9 cellular contexts compared by ENCODE assay signal in the genomic region with DNA sequence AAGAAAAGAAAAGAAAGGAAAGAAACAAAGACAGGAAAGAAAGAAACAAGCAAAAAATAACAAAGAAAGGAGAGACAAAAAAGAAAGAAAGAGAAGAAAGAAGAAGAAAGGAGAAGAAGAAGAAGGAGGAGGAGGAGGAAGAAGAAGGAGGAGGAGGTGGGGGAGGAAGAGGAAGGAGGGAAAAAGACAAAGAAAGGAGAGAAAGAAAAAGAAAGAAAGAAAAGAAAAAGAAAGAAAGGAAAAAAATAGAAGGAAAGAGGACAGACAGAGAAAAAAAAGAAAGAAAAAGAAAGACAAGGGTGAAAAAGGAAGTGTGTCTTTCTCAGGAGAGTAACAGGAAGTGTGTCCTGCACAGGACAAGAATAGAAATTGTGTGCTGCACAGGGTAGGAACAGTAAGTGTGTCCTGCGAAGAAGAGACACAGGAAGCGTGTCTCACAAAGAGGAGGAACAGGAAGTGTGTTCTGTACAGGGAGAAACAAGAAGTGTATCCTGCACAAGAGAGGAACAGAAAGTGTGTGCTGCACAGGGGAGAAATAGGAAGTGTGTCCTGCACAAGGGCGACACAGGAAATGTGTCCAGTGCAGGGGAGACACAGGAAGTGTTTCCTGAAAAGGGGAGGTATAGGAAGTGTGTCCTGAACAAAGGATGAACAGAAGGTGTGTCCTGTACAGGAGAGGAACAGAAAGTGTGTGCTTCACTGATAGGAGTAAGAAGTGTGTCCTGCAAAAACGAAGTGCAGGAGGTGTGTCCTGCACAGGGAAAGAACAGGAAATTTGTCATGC.
DNase-seq lines count a peak whose midpoint lies in the region; ATAC-seq and TF ChIP-seq lines count a peak whose summit lies in the region.
"Had no signal": no experiment of that assay in that cellular context is flagged by ENCODE, and none has a peak within 500 bp of the region (broad histone marks: within the 10 kb centered on the region; RNA-seq: fewer than 3 reads in every experiment).

No MANE protein-coding gene starts in this region.

- ATAC-seq in CD8-positive, alpha-beta T cell: no peak
- ATAC-seq in GM19463 (IDR thresholded peaks at IDR 0.05; ENCODE audit: unreplicated experiment) (peak; percentile 52), GM19324 (IDR thresholded peaks at IDR 0.05; ENCODE audit: low FRiP score, unreplicated experiment) (no peak), GM19023 (IDR thresholded peaks at IDR 0.05; ENCODE audit: unreplicated experiment) (no peak)

- no TSS peak for BruUV-seq in mammary epithelial cell (replicated peaks; lab: Mats Ljungman, UMichigan)

- H3K9ac ChIP-seq in mammary epithelial cell (ENCODE audit: insufficient read depth, low read length): no peak overlapping the region

- H3K4me1 Mint-ChIP-seq in CD8-positive, alpha-beta T cell (ENCODE audit: low read depth): peaks cover 17% of the 10 kb centered on the region
- peaks cover 26% of the 10 kb centered on the region for H3K4me1 Mint-ChIP-seq in chondrocyte (ENCODE audit: low read depth)

- H3K27me3 Mint-ChIP-seq in CD8-positive, alpha-beta T cell (ENCODE audit: low read depth): peaks cover 2% of the 10 kb centered on the region
- no peaks in the 10 kb centered on the region for H3K27me3 Mint-ChIP-seq in chondrocyte (ENCODE audit: low read depth)

- H3K36me3 ChIP-seq in CD8-positive, alpha-beta T cell (ENCODE audit: insufficient read depth, low read length): no peaks in the 10 kb centered on the region
- no peaks in the 10 kb centered on the region for H3K36me3 ChIP-seq in mammary epithelial cell (ENCODE audit: insufficient read depth, low read length)

- H3K4me1 ChIP-seq in CD8-positive, alpha-beta T cell (ENCODE audit: insufficient read depth, low read length): peaks cover 6% of the 10 kb centered on the region
- H3K4me1 ChIP-seq in mammary epithelial cell (ENCODE audit: insufficient read depth, low read length): no peaks in the 10 kb centered on the region

- no peak for TF ChIP-seq CTCF in CD8-positive, alpha-beta T cell (IDR thresholded peaks at IDR 0.05)
- TF ChIP-seq CTCF in mammary epithelial cell (conservative IDR thresholded peaks at IDR 0.05 in 1 of 2, IDR thresholded peaks at IDR 0.05 in 1 of 2; ENCODE audit: extremely low read depth in 1 of 2, insufficient read depth in 1 of 2, low read depth in 1 of 2, low read length in 2 of 2) (no peak), chondrocyte (IDR thresholded peaks at IDR 0.05) (no peak)

- POLR2A ChIA-PET in CD8-positive, alpha-beta T cell (lab: Charles Lee): no interaction called here

- no peaks in the 10 kb centered on the region for H3K79me2 ChIP-seq in mammary epithelial cell (ENCODE audit: insufficient read depth, low read length)

- H3K4me3 ChIP-seq in CD8-positive, alpha-beta T cell (ENCODE audit: low read depth, low read length): no peak overlapping the region
- no peak overlapping the region for H3K4me3 ChIP-seq in mammary epithelial cell (replicated peaks in 1 of 3; ENCODE audit: insufficient read depth in 1 of 3, low read depth in 2 of 3, low read length in 3 of 3)

- in situ Hi-C loops in mammary epithelial cell (cut with MboI; ENCODE audit: low sequenced_read_pairs in 2 of 2): no loop called here

- H3K9me3 Mint-ChIP-seq in CD8-positive, alpha-beta T cell: peaks cover 20% of the 10 kb centered on the region
- peaks cover 6% of the 10 kb centered on the region for H3K9me3 Mint-ChIP-seq in chondrocyte (ENCODE audit: low read depth)

- H4K20me1 ChIP-seq in mammary epithelial cell (ENCODE audit: insufficient read depth, low read length): no peaks in the 10 kb centered on the region

- no peak for DNase-seq in CD8-positive, alpha-beta T cell
- DNase-seq in NOMO-1 treated with DMSO at 0.1 percent for 48 hours (lab: John Stamatoyannopoulos, UW; ENCODE audit: unreplicated experiment) (peak; percentile 85), mammary epithelial cell (no peak), DMS114 treated with DMSO at 0.1 percent for 48 hours (lab: John Stamatoyannopoulos, UW; ENCODE audit: unreplicated experiment) (no peak), chondrocyte (ENCODE audit: low spot score) (no peak)
- DNase-seq: NCI-H1092 had no signal

- peaks cover 4% of the 10 kb centered on the region for H3K36me3 Mint-ChIP-seq in CD8-positive, alpha-beta T cell
- H3K36me3 Mint-ChIP-seq in chondrocyte (ENCODE audit: low read depth): peaks cover 1% of the 10 kb centered on the region

- H3K27ac Mint-ChIP-seq in CD8-positive, alpha-beta T cell: peak overlapping the region; percentile 89
- no peak overlapping the region for H3K27ac Mint-ChIP-seq in chondrocyte (ENCODE audit: unreplicated experiment)

- H3K27ac ChIP-seq in CD8-positive, alpha-beta T cell (ENCODE audit: low read depth, low read length): peak overlapping the region; percentile 52
- H3K27ac ChIP-seq in mammary epithelial cell (ENCODE audit: insufficient read depth, low read depth, low read length): no peak overlapping the region

- peak overlapping the region; percentile 75 for H3K4me3 Mint-ChIP-seq in CD8-positive, alpha-beta T cell
- no peak overlapping the region for H3K4me3 Mint-ChIP-seq in chondrocyte (ENCODE audit: unreplicated experiment)

- no peak overlapping the region for H3K4me2 ChIP-seq in mammary epithelial cell (ENCODE audit: insufficient read depth, low read depth, low read length)

- dilution Hi-C loops in mammary epithelial cell (cut with HindIII; ENCODE audit: low sequenced_read_pairs): no loop called here

- WGBS in mammary epithelial cell (ENCODE audit: low coverage, missing lambda C conversion rate): 61% methylated on average over 4 of the region's 4 CpGs

- intact Hi-C loops in CD8-positive, alpha-beta T cell (cut with DNase I, micrococcal nuclease): no loop called here
- intact Hi-C loops in mammary epithelial cell (cut with micrococcal nuclease): no loop called here

- H3K9me3 ChIP-seq in CD8-positive, alpha-beta T cell (ENCODE audit: low read length): no peaks in the 10 kb centered on the region
- H3K9me3 ChIP-seq in mammary epithelial cell (replicated peaks; ENCODE audit: insufficient read depth, low read length): peaks cover 11% of the 10 kb centered on the region

- H3K27me3 ChIP-seq in CD8-positive, alpha-beta T cell (ENCODE audit: insufficient read depth, low read length): no peaks in the 10 kb centered on the region
- no peaks in the 10 kb centered on the region for H3K27me3 ChIP-seq in mammary epithelial cell (ENCODE audit: insufficient read depth, low read length)

- CTCF ChIA-PET in CD8-positive, alpha-beta T cell (lab: Charles Lee): no interaction called here
- CTCF ChIA-PET in mammary epithelial cell (lab: Charles Lee; ENCODE audit: low non-redundant PET): no interaction called here

- H2AFZ ChIP-seq in mammary epithelial cell (ENCODE audit: low read depth, low read length): peak overlapping the region; percentile 71
